Comparison of ENCODE assay signal across 1 cellular context in genomic region chr3:5122030-5122740, GRCh38.
TF ChIP-seq lines count a peak whose summit lies in the region.

Gene ARL8B (plus strand): TSS chr3:5122292. CDS start chr3:5122466, 174 bp downstream.

TF ChIP-seq in HEK293, 187 proteins besides CTCF, POLR2A, EP300 and RAD21 (continued from another document and continues in another):
- TF ChIP-seq ZBTB11 (tag by site-specific recombination; conservative IDR thresholded peaks at IDR 0.05; ENCODE audit: low read depth) = peak; percentile 76
- TF ChIP-seq KLF9 (tag by site-specific recombination; IDR thresholded peaks at IDR 0.05; ENCODE audit: low read depth) = peak; percentile 43; the same call in 1 of the 2 replicates
- peak; percentile 32; the same call in 1 of the 2 replicates for TF ChIP-seq ZNF549 (tag by site-specific recombination; IDR thresholded peaks at IDR 0.05)
- 0 out of 2 replicates have a peak, but pooled peaks have one; percentile 26 for TF ChIP-seq ZNF513 (tag by site-specific recombination; IDR thresholded peaks at IDR 0.05)
- peak; percentile 94 for TF ChIP-seq ZSCAN30 (tag by site-specific recombination; IDR thresholded peaks at IDR 0.05)
- TF ChIP-seq ZSCAN16 (tag by site-specific recombination; IDR thresholded peaks at IDR 0.05) = peak; percentile 76; the same call in 1 of the 2 replicates
- TF ChIP-seq ZNF610 (tag by site-specific recombination; IDR thresholded peaks at IDR 0.05; ENCODE audit: borderline replicate concordance) = no peak; the same call in 1 of the 2 replicates
- peak; percentile 31; the same call in 1 of the 2 replicates for TF ChIP-seq ZNF146 (tag by site-specific recombination; IDR thresholded peaks at IDR 0.05)
- peak; percentile 95 for TF ChIP-seq HIC1 (tag by site-specific recombination; IDR thresholded peaks at IDR 0.05)
- no peak for TF ChIP-seq ZNF23 (tag by site-specific recombination; IDR thresholded peaks at IDR 0.05; ENCODE audit: borderline replicate concordance)
- peak; percentile 61 for TF ChIP-seq KLF1 (tag by site-specific recombination; IDR thresholded peaks at IDR 0.05)
- TF ChIP-seq GLIS2 (tag by site-specific recombination; IDR thresholded peaks at IDR 0.05) = peak; percentile 88
- TF ChIP-seq ZNF280C (tag by site-specific recombination; IDR thresholded peaks at IDR 0.05) = no peak
- peak; percentile 72; the same call in 1 of the 2 replicates for TF ChIP-seq ZNF629 (tag by site-specific recombination; IDR thresholded peaks at IDR 0.05)
- peak; percentile 64; the same call in 1 of the 2 replicates for TF ChIP-seq PRDM1 (tag by site-specific recombination; IDR thresholded peaks at IDR 0.05)
- no peak for TF ChIP-seq ZNF639 (tag by site-specific recombination; IDR thresholded peaks at IDR 0.05)
- no peak for TF ChIP-seq ZFP3 (tag by site-specific recombination; IDR thresholded peaks at IDR 0.05; ENCODE audit: low read depth)
- TF ChIP-seq ZNF433 (tag by site-specific recombination; IDR thresholded peaks at IDR 0.05; ENCODE audit: low read depth) = no peak
- no peak for TF ChIP-seq ZNF274 (IDR thresholded peaks at IDR 0.05; ENCODE audit: low read length)
- TF ChIP-seq ZNF274 (tag by site-specific recombination; IDR thresholded peaks at IDR 0.05; ENCODE audit: borderline replicate concordance) = no peak
- no peak for TF ChIP-seq ZBTB21 (tag by site-specific recombination; IDR thresholded peaks at IDR 0.05)
- TF ChIP-seq ZNF585B (tag by site-specific recombination; IDR thresholded peaks at IDR 0.05) = no peak
- no peak for TF ChIP-seq ZBTB48 (tag by site-specific recombination; IDR thresholded peaks at IDR 0.05)
- TF ChIP-seq ATF2 (tag by site-specific recombination; IDR thresholded peaks at IDR 0.05; ENCODE audit: low read depth) = no peak
- peak; percentile 43; the same call in 1 of the 2 replicates for TF ChIP-seq ZNF362 (tag by site-specific recombination; IDR thresholded peaks at IDR 0.05)
- peak; percentile 73; the same call in 1 of the 2 replicates for TF ChIP-seq ZNF449 (tag by site-specific recombination; IDR thresholded peaks at IDR 0.05)
- TF ChIP-seq ZNF350 (tag by site-specific recombination; IDR thresholded peaks at IDR 0.05) = no peak; the same call in 1 of the 2 replicates
- TF ChIP-seq ZNF335 (tag by site-specific recombination; conservative IDR thresholded peaks at IDR 0.05) = peak; percentile 97
- no peak for TF ChIP-seq ZNF473 (tag by site-specific recombination; IDR thresholded peaks at IDR 0.05)
- TF ChIP-seq OSR2 (tag by site-specific recombination; IDR thresholded peaks at IDR 0.05) = peak; percentile 56
- TF ChIP-seq ZBTB1 (tag by site-specific recombination; IDR thresholded peaks at IDR 0.05) = no peak
- TF ChIP-seq ZNF777 (tag by site-specific recombination; IDR thresholded peaks at IDR 0.05; ENCODE audit: borderline replicate concordance) = peak; percentile 88; the same call in 1 of the 2 replicates
- TF ChIP-seq ZBTB8A (tag by site-specific recombination; IDR thresholded peaks at IDR 0.05) = peak; percentile 77
- 0 out of 2 replicates have a peak, but pooled peaks have one; percentile 64 for TF ChIP-seq ZNF148 (tag by site-specific recombination; IDR thresholded peaks at IDR 0.05; ENCODE audit: borderline replicate concordance)
- no peak for TF ChIP-seq SALL2 (tag by site-specific recombination; IDR thresholded peaks at IDR 0.05; ENCODE audit: borderline replicate concordance)
- peak; percentile 92 for TF ChIP-seq ZNF366 (tag by site-specific recombination; conservative IDR thresholded peaks at IDR 0.05)
- peak; percentile 76; the same call in 1 of the 2 replicates for TF ChIP-seq ZNF184 (tag by site-specific recombination; IDR thresholded peaks at IDR 0.05)
- peak; percentile 83 for TF ChIP-seq GLIS1 (tag by site-specific recombination; IDR thresholded peaks at IDR 0.05)
- no peak for TF ChIP-seq ZBTB49 (tag by site-specific recombination; IDR thresholded peaks at IDR 0.05; ENCODE audit: low read depth)
